Comparison of ENCODE assay signal across 11 cellular contexts in genomic region chr19:48968179-48968661, GRCh38. TPM values are rescaled to one million over a fixed set of nuclear protein-coding genes. Genes with fewer than 3 reads are reported as not detected.
A peak's percentile ranks its signal among the peaks of the same experiment; 100 is the strongest.
DNase-seq lines count a peak whose midpoint lies in the region; ATAC-seq and TF ChIP-seq lines count a peak whose summit lies in the region.
"Had no signal": no experiment of that assay in that cellular context is flagged by ENCODE, and none has a peak within 500 bp of the region (broad histone marks: within the 10 kb centered on the region; RNA-seq: fewer than 3 reads in every experiment).

No MANE protein-coding gene starts in this region.

- peak overlapping the region; percentile 85 for H3K4me2 ChIP-seq in hepatocyte

- peaks cover 52% of the 10 kb centered on the region for H3K4me1 Mint-ChIP-seq in activated T-cell treated with anti-CD3 and anti-CD28 coated beads, Interleukin-2, amount 50 U/mL, for 72 hours (ENCODE audit: low read depth)
- H3K4me1 Mint-ChIP-seq in activated T-cell treated with anti-CD3 and anti-CD28 coated beads, Interleukin-2, amount 50 U/mL, for 4 hours (ENCODE audit: low read depth): peaks cover 45% of the 10 kb centered on the region
- peaks cover 28% of the 10 kb centered on the region for H3K4me1 Mint-ChIP-seq in activated T-helper 2 cell treated with anti-CD3 and anti-CD28 coated beads, Interferon-gamma antibody, Interleukin-2, Interleukin-4, amounts not matched to agents 10 μg/mL and 5 μg/mL and 100 μg/mL, durations not matched to agents 14 hours and 24 hours and 36 hours (ENCODE audit: low read depth)

- H3K4me3 ChIP-seq in hepatocyte: no peak overlapping the region
- peak overlapping the region; percentile 4 for H3K4me3 ChIP-seq in thoracic aorta

- H3K27ac Mint-ChIP-seq in activated T-cell treated with anti-CD3 and anti-CD28 coated beads, Interleukin-2, amount 50 U/mL, for 72 hours: peak overlapping the region; percentile 9
- H3K27ac Mint-ChIP-seq in activated T-helper 2 cell treated with anti-CD3 and anti-CD28 coated beads, Interferon-gamma antibody, Interleukin-2, Interleukin-4, amounts not matched to agents 10 μg/mL and 5 μg/mL and 100 μg/mL, durations not matched to agents 14 hours and 24 hours and 36 hours: peak overlapping the region; percentile 1

- peaks cover 20% of the 10 kb centered on the region for H3K79me2 ChIP-seq in hepatocyte

- ATAC-seq in activated T-cell treated with anti-CD3 and anti-CD28 coated beads, Interleukin-2, amount 50 U/mL, for 72 hours (replicated peaks in 1 of 2): no peak
- ATAC-seq in activated T-cell treated with anti-CD3 and anti-CD28 coated beads, Interleukin-2, amount 50 U/mL, for 4 hours: no peak
- ATAC-seq in thoracic aorta (ENCODE audit: insufficient number of reproducible peaks, low FRiP score, low read depth): no peak
- ATAC-seq in HG02759 (IDR thresholded peaks at IDR 0.05; ENCODE audit: unreplicated experiment): no peak

- no peaks in the 10 kb centered on the region for H3K9me2 ChIP-seq in hepatocyte (replicated peaks; ENCODE audit: insufficient read depth)

- no peaks in the 10 kb centered on the region for H3K27me3 ChIP-seq in hepatocyte
- H3K27me3 ChIP-seq in thoracic aorta (replicated peaks; ENCODE audit: insufficient read depth): no peaks in the 10 kb centered on the region

- H3K27ac ChIP-seq in hepatocyte (peak overlapping the region; percentile 83), thoracic aorta (peak overlapping the region; percentile 56 to 83)

- no peaks in the 10 kb centered on the region for H3K36me3 ChIP-seq in hepatocyte (replicated peaks; ENCODE audit: insufficient read depth, low read depth)
- H3K36me3 ChIP-seq in thoracic aorta: peaks cover 42% of the 10 kb centered on the region

- 88% methylated on average over 4 of the region's 4 CpGs for whole genome bisulfite sequencing in hepatocyte (ENCODE audit: low lambda C conversion rate, missing lambda C conversion rate)

- H3K9me3 ChIP-seq in hepatocyte (ENCODE audit: low read depth) (no peaks in the 10 kb centered on the region), thoracic aorta (no peaks in the 10 kb centered on the region)

- peak overlapping the region in 1 of 2 donors; percentile 28 for H3K4me3 Mint-ChIP-seq in activated T-cell treated with anti-CD3 and anti-CD28 coated beads, Interleukin-2, amount 50 U/mL, for 72 hours
- no peak overlapping the region for H3K4me3 Mint-ChIP-seq in activated T-cell treated with anti-CD3 and anti-CD28 coated beads, Interleukin-2, amount 50 U/mL, for 4 hours
- H3K4me3 Mint-ChIP-seq in activated T-helper 2 cell treated with anti-CD3 and anti-CD28 coated beads, Interferon-gamma antibody, Interleukin-2, Interleukin-4, amounts not matched to agents 10 μg/mL and 5 μg/mL and 100 μg/mL, durations not matched to agents 14 hours and 24 hours and 36 hours (ENCODE audit: low read depth): no peak overlapping the region

- intact Hi-C loops in activated T-helper 2 cell treated with anti-CD3 and anti-CD28 coated beads, Interferon-gamma antibody, Interleukin-2, Interleukin-4, amounts not matched to agents 10 μg/mL and 5 μg/mL and 100 μg/mL, durations not matched to agents 14 hours and 24 hours and 36 hours (cut with micrococcal nuclease): no loop called here

- H2AFZ ChIP-seq in hepatocyte: no peak overlapping the region

- H3K27me3 Mint-ChIP-seq in activated T-cell treated with anti-CD3 and anti-CD28 coated beads, Interleukin-2, amount 50 U/mL, for 72 hours (ENCODE audit: low read depth): no peaks in the 10 kb centered on the region
- no peaks in the 10 kb centered on the region for H3K27me3 Mint-ChIP-seq in activated T-cell treated with anti-CD3 and anti-CD28 coated beads, Interleukin-2, amount 50 U/mL, for 4 hours (ENCODE audit: low read depth)
- H3K27me3 Mint-ChIP-seq in activated T-helper 2 cell treated with anti-CD3 and anti-CD28 coated beads, Interferon-gamma antibody, Interleukin-2, Interleukin-4, amounts not matched to agents 10 μg/mL and 5 μg/mL and 100 μg/mL, durations not matched to agents 14 hours and 24 hours and 36 hours (ENCODE audit: low read depth): no peaks in the 10 kb centered on the region
- H3K27me3 Mint-ChIP-seq: IgD-negative memory B cell had no signal

- no peak for TF ChIP-seq CTCF in hepatocyte (IDR thresholded peaks at IDR 0.05; ENCODE audit: poor library complexity)
- no peak for TF ChIP-seq CTCF in thoracic aorta (IDR thresholded peaks at IDR 0.05)

- peaks cover 21% of the 10 kb centered on the region for H4K20me1 ChIP-seq in hepatocyte (ENCODE audit: insufficient read depth, poor library complexity, severe bottlenecking)

- no peak for DNase-seq in activated T-cell treated with anti-CD3 and anti-CD28 coated beads, Interleukin-2, amount 50 U/mL, for 72 hours
- DNase-seq in activated T-cell treated with anti-CD3 and anti-CD28 coated beads, Interleukin-2, amount 50 U/mL, for 4 hours: no peak
- DNase-seq in activated T-helper 2 cell treated with anti-CD3 and anti-CD28 coated beads, Interferon-gamma antibody, Interleukin-2, Interleukin-4, amounts not matched to agents 10 μg/mL and 5 μg/mL and 100 μg/mL, durations not matched to agents 14 hours and 24 hours and 36 hours (ENCODE audit: low spot score): no peak
- no peak for DNase-seq in hepatocyte (ENCODE audit: low spot score)
- DNase-seq in thoracic aorta (ENCODE audit: low spot score): no peak
- no peak for DNase-seq in stimulated activated CD4-positive, alpha-beta T cell treated with anti-CD3 and anti-CD28 coated beads, Interleukin-2, amount 100 ng/mL, for 48 hours
- no peak for DNase-seq in NCI-H226
- DNase-seq: AML-193 had no signal

- peaks cover 9 to 19% of the 10 kb centered on the region in 2 donors for H3K36me3 Mint-ChIP-seq in activated T-cell treated with anti-CD3 and anti-CD28 coated beads, Interleukin-2, amount 50 U/mL, for 72 hours (ENCODE audit: insufficient read depth in 2 of 2)
- peaks cover 14% of the 10 kb centered on the region for H3K36me3 Mint-ChIP-seq in activated T-cell treated with anti-CD3 and anti-CD28 coated beads, Interleukin-2, amount 50 U/mL, for 4 hours (ENCODE audit: insufficient read depth)
- peaks cover 48% of the 10 kb centered on the region for H3K36me3 Mint-ChIP-seq in activated T-helper 2 cell treated with anti-CD3 and anti-CD28 coated beads, Interferon-gamma antibody, Interleukin-2, Interleukin-4, amounts not matched to agents 10 μg/mL and 5 μg/mL and 100 μg/mL, durations not matched to agents 14 hours and 24 hours and 36 hours (ENCODE audit: low read depth)

- H3K4me1 ChIP-seq in hepatocyte (ENCODE audit: insufficient read depth): peaks cover 16% of the 10 kb centered on the region
- peaks cover 15 to 48% of the 10 kb centered on the region in 2 donors for H3K4me1 ChIP-seq in thoracic aorta (ENCODE audit: control insufficient read depth in 1 of 2, low read depth in 2 of 2)

- no peaks in the 10 kb centered on the region for H3K9me3 Mint-ChIP-seq in activated T-cell treated with anti-CD3 and anti-CD28 coated beads, Interleukin-2, amount 50 U/mL, for 72 hours
- H3K9me3 Mint-ChIP-seq in activated T-cell treated with anti-CD3 and anti-CD28 coated beads, Interleukin-2, amount 50 U/mL, for 4 hours: no peaks in the 10 kb centered on the region
- no peaks in the 10 kb centered on the region for H3K9me3 Mint-ChIP-seq in activated T-helper 2 cell treated with anti-CD3 and anti-CD28 coated beads, Interferon-gamma antibody, Interleukin-2, Interleukin-4, amounts not matched to agents 10 μg/mL and 5 μg/mL and 100 μg/mL, durations not matched to agents 14 hours and 24 hours and 36 hours
- H3K9me3 Mint-ChIP-seq: IgD-negative memory B cell had no signal

RNA-seq across cellular contexts. Expression of gene FTL, which starts 3.1 kb away (rescaled TPM):
- 100 to 1,000 TPM; 681 to 811 TPM for total RNA-seq in activated T-cell treated with anti-CD3 and anti-CD28 coated beads, Interleukin-2, amount 50 U/mL, for 72 hours
- 1,000 to 10,000 TPM in 2 of 3 donors, 100 to 1,000 TPM in 1; 996 to 1,080 (median 1,001) TPM for total RNA-seq in activated T-cell treated with anti-CD3 and anti-CD28 coated beads, Interleukin-2, amount 50 U/mL, for 4 hours
- total RNA-seq in activated T-helper 2 cell treated with anti-CD3 and anti-CD28 coated beads, Interferon-gamma antibody, Interleukin-2, Interleukin-4, amounts not matched to agents 10 μg/mL and 5 μg/mL and 100 μg/mL, durations not matched to agents 14 hours and 24 hours and 36 hours: 646 and 658 TPM in 2 replicates
- total RNA-seq in hepatocyte: 8,878 and 9,969 TPM in 2 replicates
- polyA plus RNA-seq in hepatocyte: 13,723 and 15,987 TPM in 2 replicates
- 1,000 to 10,000 TPM; 3,403 to 7,108 TPM for total RNA-seq in thoracic aorta

RNA-seq across cellular contexts. Expression of gene BAX, which starts 13.5 kb away (rescaled TPM):
- 100 to 1,000 TPM; 318 to 448 TPM for total RNA-seq in activated T-cell treated with anti-CD3 and anti-CD28 coated beads, Interleukin-2, amount 50 U/mL, for 72 hours
- 100 to 1,000 TPM; 200 to 250 (median 203) TPM for total RNA-seq in activated T-cell treated with anti-CD3 and anti-CD28 coated beads, Interleukin-2, amount 50 U/mL, for 4 hours
- 232 and 242 TPM in 2 replicates for total RNA-seq in activated T-helper 2 cell treated with anti-CD3 and anti-CD28 coated beads, Interferon-gamma antibody, Interleukin-2, Interleukin-4, amounts not matched to agents 10 μg/mL and 5 μg/mL and 100 μg/mL, durations not matched to agents 14 hours and 24 hours and 36 hours
- 76.4 and 77.3 TPM in 2 replicates for total RNA-seq in hepatocyte
- polyA plus RNA-seq in hepatocyte: 106 and 116 TPM in 2 replicates
- total RNA-seq in thoracic aorta: 100 to 1,000 TPM in 1 of 2 donors, 10 to 100 TPM in 1; 53.1 to 104 TPM

RNA-seq across cellular contexts. Expression of gene GYS1, which starts 24.9 kb away (rescaled TPM):
- 10 to 100 TPM; 25.9 to 29.4 TPM for total RNA-seq in activated T-cell treated with anti-CD3 and anti-CD28 coated beads, Interleukin-2, amount 50 U/mL, for 72 hours
- 10 to 100 TPM; 34.5 to 41.1 (median 35.5) TPM for total RNA-seq in activated T-cell treated with anti-CD3 and anti-CD28 coated beads, Interleukin-2, amount 50 U/mL, for 4 hours
- total RNA-seq in activated T-helper 2 cell treated with anti-CD3 and anti-CD28 coated beads, Interferon-gamma antibody, Interleukin-2, Interleukin-4, amounts not matched to agents 10 μg/mL and 5 μg/mL and 100 μg/mL, durations not matched to agents 14 hours and 24 hours and 36 hours: 68.5 and 70.3 TPM in 2 replicates
- total RNA-seq in hepatocyte (29.2 and 37.4 TPM in 2 replicates), thoracic aorta (10 to 100 TPM; 30.1 to 44.4 TPM)
- polyA plus RNA-seq in hepatocyte: 45.9 and 54.8 TPM in 2 replicates

RNA-seq across cellular contexts. Expression of gene RUVBL2, which starts 25.5 kb away (rescaled TPM):
- 10 to 100 TPM; 83.4 to 92.5 TPM for total RNA-seq in activated T-cell treated with anti-CD3 and anti-CD28 coated beads, Interleukin-2, amount 50 U/mL, for 72 hours
- total RNA-seq in activated T-cell treated with anti-CD3 and anti-CD28 coated beads, Interleukin-2, amount 50 U/mL, for 4 hours: 100 to 1,000 TPM; 208 to 257 (median 230) TPM
- 160 and 170 TPM in 2 replicates for total RNA-seq in activated T-helper 2 cell treated with anti-CD3 and anti-CD28 coated beads, Interferon-gamma antibody, Interleukin-2, Interleukin-4, amounts not matched to agents 10 μg/mL and 5 μg/mL and 100 μg/mL, durations not matched to agents 14 hours and 24 hours and 36 hours
- 62.9 and 72.1 TPM in 2 replicates for total RNA-seq in hepatocyte
- polyA plus RNA-seq in hepatocyte: 79.6 and 84.9 TPM in 2 replicates
- total RNA-seq in thoracic aorta: 10 to 100 TPM; 51.6 to 52.3 TPM

RNA-seq across cellular contexts. Expression of gene DHDH, which starts 34.7 kb away (rescaled TPM):
- 1 to 10 TPM; 3.2 to 3.6 TPM for total RNA-seq in activated T-cell treated with anti-CD3 and anti-CD28 coated beads, Interleukin-2, amount 50 U/mL, for 72 hours
- not detected for total RNA-seq in activated T-cell treated with anti-CD3 and anti-CD28 coated beads, Interleukin-2, amount 50 U/mL, for 4 hours
- total RNA-seq in activated T-helper 2 cell treated with anti-CD3 and anti-CD28 coated beads, Interferon-gamma antibody, Interleukin-2, Interleukin-4, amounts not matched to agents 10 μg/mL and 5 μg/mL and 100 μg/mL, durations not matched to agents 14 hours and 24 hours and 36 hours: 0.67 TPM in 1 of 2 replicates, not detected in the other
- total RNA-seq in hepatocyte (0.72 and 3.7 TPM in 2 replicates), thoracic aorta (1 to 10 TPM in 1 of 2 donors, not detected in 1; 3.7 TPM)
- polyA plus RNA-seq in hepatocyte: 1.5 and 2.9 TPM in 2 replicates
- total RNA-seq: dermis microvascular lymphatic vessel endothelial cell had no signal
